14 cellular contexts compared by ENCODE assay signal in genomic region chr17:82302991-82303943, GRCh38. TPM values are rescaled to one million over a fixed set of nuclear protein-coding genes. Genes with fewer than 3 reads are reported as not detected.
DNase-seq lines count a peak whose midpoint lies in the region; ATAC-seq lines count a peak whose summit lies in the region.
"Had no signal": no experiment of that assay in that cellular context is flagged by ENCODE, and none has a peak within 500 bp of the region (broad histone marks: within the 10 kb centered on the region; RNA-seq: fewer than 3 reads in every experiment).

No MANE protein-coding gene starts in this region.

- intact Hi-C loops in naive thymus-derived CD4-positive, alpha-beta T cell (cut with micrococcal nuclease), result loop anchor here (1.0 kb wide), 2 partner anchors 14 to 18 kb away; partner anchors contain the start of gene CD7 (in 2 of the 2)

- peak in 3 of 5 donors; percentile 54 to 68 (median 62) for DNase-seq in CD8-positive, alpha-beta memory T cell
- DNase-seq in NT2/D1 (ENCODE audit: low read depth, low spot score), result no peak
- DNase-seq in activated effector memory CD4-positive, alpha-beta T cell treated with anti-CD3 and anti-CD28 coated beads, Interleukin-2, amount 50 U/mL, for 16 hours, result peak; percentile 78
- peak in 8 of 9 donors; percentile 50 to 59 (median 54) for DNase-seq in naive thymus-derived CD4-positive, alpha-beta T cell
- no peak for DNase-seq in NCI-H146 treated with DMSO at 0.1 percent for 48 hours (lab: John Stamatoyannopoulos, UW; ENCODE audit: unreplicated experiment)
- DNase-seq in NCI-H1048 (lab: John Stamatoyannopoulos, UW), result no peak

- H3K9ac ChIP-seq in NT2/D1 (ENCODE audit: insufficient read length, low read depth), result peak overlapping the region; percentile 17

- peaks cover 82% of the 10 kb centered on the region for H3K4me1 ChIP-seq in CD8-positive, alpha-beta memory T cell (ENCODE audit: insufficient read depth, low read length)
- H3K4me1 ChIP-seq in NT2/D1 (ENCODE audit: insufficient read depth, insufficient read length), result peaks cover 29% of the 10 kb centered on the region
- H3K4me1 ChIP-seq in naive thymus-derived CD4-positive, alpha-beta T cell (ENCODE audit: control insufficient read depth in 2 of 2, insufficient read depth in 2 of 2, low read length in 2 of 2), result peaks cover 57 to 67% of the 10 kb centered on the region in 2 donors

- H3K9me3 Mint-ChIP-seq in CD8-positive, alpha-beta memory T cell, result no peaks in the 10 kb centered on the region
- H3K9me3 Mint-ChIP-seq in naive thymus-derived CD4-positive, alpha-beta T cell, result no peaks in the 10 kb centered on the region

- no peaks in the 10 kb centered on the region for H3K27me3 ChIP-seq in CD8-positive, alpha-beta memory T cell (ENCODE audit: insufficient read depth, low read length, poor library complexity, severe bottlenecking)
- no peaks in the 10 kb centered on the region for H3K27me3 ChIP-seq in NT2/D1 (ENCODE audit: insufficient read depth, insufficient read length)
- no peaks in the 10 kb centered on the region for H3K27me3 ChIP-seq in naive thymus-derived CD4-positive, alpha-beta T cell (ENCODE audit: control insufficient read depth in 2 of 2, insufficient read depth in 2 of 2, low read length in 2 of 2)
- H3K27me3 ChIP-seq: right atrium auricular region, vagina had no signal

- peak; percentile 60 for ATAC-seq in naive thymus-derived CD4-positive, alpha-beta T cell
- no peak for ATAC-seq in GM19351 (IDR thresholded peaks at IDR 0.05; ENCODE audit: unreplicated experiment)
- ATAC-seq in HG03025 (IDR thresholded peaks at IDR 0.05; ENCODE audit: low FRiP score, unreplicated experiment), result no peak

- CTCF ChIA-PET in CD8-positive, alpha-beta memory T cell (lab: Charles Lee), result interaction anchor here (1.2 to 9.3 kb wide), 7 partner anchors 11 to 102 kb away, joined by 4 to 127 read pairs (median 12); partner anchors contain the start of genes CD7 and SECTM1
- CTCF ChIA-PET in naive thymus-derived CD4-positive, alpha-beta T cell (lab: Charles Lee), result interaction anchor here (1.1 to 6.9 kb wide), 6 partner anchors 9 to 97 kb away, joined by 3 to 61 read pairs (median 24); partner anchors contain the start of gene CD7

- H3K36me3 ChIP-seq in CD8-positive, alpha-beta memory T cell (ENCODE audit: insufficient read depth, low read length), result no peaks in the 10 kb centered on the region
- H3K36me3 ChIP-seq in NT2/D1 (ENCODE audit: insufficient read depth, insufficient read length, low read length), result no peaks in the 10 kb centered on the region
- no peaks in the 10 kb centered on the region for H3K36me3 ChIP-seq in naive thymus-derived CD4-positive, alpha-beta T cell (ENCODE audit: control insufficient read depth in 2 of 3, insufficient read depth in 3 of 3, low read length in 3 of 3)
- H3K36me3 ChIP-seq: HAP-1, right atrium auricular region, SJSA1, vagina had no signal

- H3K4me3 ChIP-seq in CD8-positive, alpha-beta memory T cell (ENCODE audit: low read length), result peak overlapping the region; percentile 59
- H3K4me3 ChIP-seq in NT2/D1 (ENCODE audit: insufficient read length, low read depth), result no peak overlapping the region
- H3K4me3 ChIP-seq in naive thymus-derived CD4-positive, alpha-beta T cell (ENCODE audit: low read length), result peak overlapping the region; percentile 67
- H3K4me3 ChIP-seq: HAP-1, right atrium auricular region, SJSA1, vagina had no signal

- peak overlapping the region; percentile 69 to 100 (median 92) for H3K27ac Mint-ChIP-seq in CD8-positive, alpha-beta memory T cell
- peak overlapping the region; percentile 80 to 100 (median 100) for H3K27ac Mint-ChIP-seq in naive thymus-derived CD4-positive, alpha-beta T cell

- POLR2A ChIA-PET in CD8-positive, alpha-beta memory T cell (lab: Charles Lee), result interaction anchor here (0.8 to 3.1 kb wide), 5 partner anchors 11 to 68 kb away, joined by 3 to 18 read pairs (median 4); partner anchors contain the start of genes CD7 and CSNK1D
- POLR2A ChIA-PET in naive thymus-derived CD4-positive, alpha-beta T cell (lab: Charles Lee), result interaction anchor here (0.5 to 12.4 kb wide), 12 partner anchors 9 to 273 kb away, joined by 3 to 237 read pairs (median 6); partner anchors contain the start of genes CD7, CSNK1D, SECTM1 and SLC16A3

- peak overlapping the region; percentile 7 for H3K27ac ChIP-seq in CD8-positive, alpha-beta memory T cell (ENCODE audit: low read depth, low read length)
- H3K27ac ChIP-seq in naive thymus-derived CD4-positive, alpha-beta T cell (ENCODE audit: low read depth, low read length), result peak overlapping the region; percentile 98
- H3K27ac ChIP-seq: right atrium auricular region, SJSA1, vagina had no signal

- H3K9me3 ChIP-seq in CD8-positive, alpha-beta memory T cell (ENCODE audit: low read length), result no peaks in the 10 kb centered on the region
- H3K9me3 ChIP-seq in NT2/D1 (ENCODE audit: insufficient read depth, low read length), result no peaks in the 10 kb centered on the region
- no peaks in the 10 kb centered on the region for H3K9me3 ChIP-seq in naive thymus-derived CD4-positive, alpha-beta T cell (ENCODE audit: control insufficient read depth in 2 of 3, low read length in 3 of 3)
- H3K9me3 ChIP-seq: HAP-1, right atrium auricular region, SJSA1, vagina had no signal

- peaks cover 62 to 86% (median 71%) of the 10 kb centered on the region in 3 donors for H3K4me1 Mint-ChIP-seq in CD8-positive, alpha-beta memory T cell
- peaks cover 25 to 87% (median 67%) of the 10 kb centered on the region in 7 donors for H3K4me1 Mint-ChIP-seq in naive thymus-derived CD4-positive, alpha-beta T cell

- H3K4me3 Mint-ChIP-seq in CD8-positive, alpha-beta memory T cell, result peak overlapping the region; percentile 71 to 93 (median 82)
- H3K4me3 Mint-ChIP-seq in naive thymus-derived CD4-positive, alpha-beta T cell, result peak overlapping the region; percentile 83 to 98 (median 90)

- no peaks in the 10 kb centered on the region for H3K36me3 Mint-ChIP-seq in CD8-positive, alpha-beta memory T cell
- H3K36me3 Mint-ChIP-seq in naive thymus-derived CD4-positive, alpha-beta T cell, result no peaks in the 10 kb centered on the region

- H3K27me3 Mint-ChIP-seq in CD8-positive, alpha-beta memory T cell, result peaks cover 0 to 1% of the 10 kb centered on the region in 2 donors
- H3K27me3 Mint-ChIP-seq in naive thymus-derived CD4-positive, alpha-beta T cell, result no peaks in the 10 kb centered on the region

RNA-seq across cellular contexts. Expression of gene CD7, which starts 14.1 kb away (rescaled TPM):
- 100 to 1,000 TPM; 186 to 190 TPM for total RNA-seq in CD8-positive, alpha-beta memory T cell
- polyA plus RNA-seq in CD8-positive, alpha-beta memory T cell, result 193 TPM
- 100 to 1,000 TPM in 3 of 5 experiments, 10 to 100 TPM in 2; 61.9 to 390 (median 165) TPM for total RNA-seq in naive thymus-derived CD4-positive, alpha-beta T cell
- 100 to 1,000 TPM; 169 to 183 TPM for polyA plus RNA-seq in naive thymus-derived CD4-positive, alpha-beta T cell
- total RNA-seq: M059J, SJSA1 had no signal

RNA-seq across cellular contexts. Expression of gene CSNK1D, which starts 29.8 kb away (rescaled TPM):
- 100 to 1,000 TPM; 129 to 141 TPM for total RNA-seq in CD8-positive, alpha-beta memory T cell
- polyA plus RNA-seq in CD8-positive, alpha-beta memory T cell, result 74.6 TPM
- 100 to 1,000 TPM; 144 to 249 (median 176) TPM for total RNA-seq in naive thymus-derived CD4-positive, alpha-beta T cell
- polyA plus RNA-seq in naive thymus-derived CD4-positive, alpha-beta T cell, result 10 to 100 TPM; 46.1 to 81.3 TPM

RNA-seq across cellular contexts. Expression of gene SECTM1, which starts 30.3 kb away (rescaled TPM):
- 1 to 10 TPM in 1 of 2 experiments, under 1 TPM in 1; 0.49 to 1.1 TPM for total RNA-seq in CD8-positive, alpha-beta memory T cell
- polyA plus RNA-seq in CD8-positive, alpha-beta memory T cell, result 1.9 TPM
- 10 to 100 TPM in 2 of 5 experiments, 1 to 10 TPM in 3; 2.3 to 32.4 (median 5.1) TPM for total RNA-seq in naive thymus-derived CD4-positive, alpha-beta T cell
- polyA plus RNA-seq in naive thymus-derived CD4-positive, alpha-beta T cell, result 1 to 10 TPM; 1.5 to 3.2 TPM

RNA-seq across cellular contexts. Expression of gene TEX19, which starts 55.8 kb away (rescaled TPM):
- not detected for total RNA-seq in CD8-positive, alpha-beta memory T cell
- not detected for polyA plus RNA-seq in CD8-positive, alpha-beta memory T cell
- not detected for total RNA-seq in naive thymus-derived CD4-positive, alpha-beta T cell
- polyA plus RNA-seq in naive thymus-derived CD4-positive, alpha-beta T cell, result not detected
- total RNA-seq: mucosa of gallbladder, right atrium auricular region, vagina had no signal

Comparison
In these comparisons a context has a peak if more than half of its experiments do, and no peak if none do; other contexts are left out.
1. DNase-seq: peak in CD8-positive, alpha-beta memory T cell (3 of 5), activated effector memory CD4-positive, alpha-beta T cell treated with anti-CD3 and anti-CD28 coated beads, Interleukin-2, amount 50 U/mL, for 16 hours (single experiment) and naive thymus-derived CD4-positive, alpha-beta T cell (8 of 9); none in NT2/D1 (single experiment), NCI-H146 treated with DMSO at 0.1 percent for 48 hours (single experiment) and NCI-H1048 (single experiment).